18 cellular contexts compared by ENCODE assay signal in the genomic region with DNA sequence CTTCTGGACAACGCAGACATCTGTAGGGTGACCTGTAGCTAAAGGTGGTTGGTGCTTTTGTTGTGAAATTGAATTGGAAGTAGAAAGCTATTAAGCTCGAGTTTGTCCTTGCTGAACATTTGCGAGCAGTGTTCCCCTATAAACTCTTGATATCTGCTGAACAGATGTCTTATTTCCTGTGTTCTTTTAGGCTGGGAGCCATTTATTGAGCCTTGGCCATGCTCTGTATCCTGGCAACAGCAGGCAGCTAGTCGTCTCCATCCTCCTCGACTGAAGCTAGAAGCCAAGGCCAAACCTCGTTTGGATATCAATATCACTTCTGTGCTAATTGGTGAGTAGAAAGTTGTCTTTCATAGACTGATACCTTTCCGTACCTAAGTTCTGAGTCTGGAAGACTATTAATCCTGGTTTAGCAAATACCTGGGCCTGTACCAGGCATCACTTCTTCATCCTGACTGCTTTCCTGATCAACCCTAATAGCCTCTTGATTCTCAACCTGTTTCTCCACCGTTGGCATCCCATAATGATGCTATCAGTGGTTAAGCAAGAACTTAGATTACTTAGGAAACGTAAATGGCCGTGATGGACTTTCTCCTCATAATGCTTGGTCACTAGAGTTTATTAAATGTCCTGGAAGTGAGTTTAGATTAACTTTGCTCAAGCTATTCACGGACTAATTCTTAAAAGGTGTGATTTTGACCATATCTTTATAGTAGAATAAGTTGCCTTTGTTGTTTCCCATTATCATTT.
"Had no signal": no experiment of that assay in that cellular context is flagged by ENCODE, and none has a peak within 500 bp of the region (broad histone marks: within the 10 kb centered on the region; RNA-seq: fewer than 3 reads in every experiment).

No MANE protein-coding gene starts in this region.

- H3K27ac Mint-ChIP-seq: activated naive CD8-positive, alpha-beta T cell had no signal

- H3K4me1 ChIP-seq: prostate gland, spleen had no signal

- H3K27me3 ChIP-seq: dorsolateral prefrontal cortex, gastroesophageal sphincter, hepatocyte, spleen, upper lobe of right lung had no signal

- H3K9me3 Mint-ChIP-seq: naive thymus-derived CD8-positive, alpha-beta T cell had no signal

- H3K36me3 ChIP-seq: prostate gland had no signal

- H3K27me3 Mint-ChIP-seq: activated naive CD8-positive, alpha-beta T cell; naive thymus-derived CD8-positive, alpha-beta T cell had no signal

- H3K9me3 ChIP-seq: gastroesophageal sphincter, mucosa of descending colon, prostate gland, spleen, upper lobe of right lung had no signal

- H3K4me3 ChIP-seq: dorsolateral prefrontal cortex, gastroesophageal sphincter, hepatocyte, mucosa of descending colon, prostate gland, spleen, upper lobe of right lung had no signal

- DNase-seq: activated CD4-positive, alpha-beta T cell treated with anti-CD3 and anti-CD28 coated beads, Interleukin-2, amount 50 U/mL, for 4 hours; activated T-cell treated with anti-CD3 and anti-CD28 coated beads, Interleukin-2, amount 50 U/mL, for 1 hour; amygdala; dorsolateral prefrontal cortex; kidney glomerular epithelial cell; mucosa of descending colon; naive thymus-derived CD8-positive, alpha-beta T cell; nucleus accumbens; spleen; stimulated activated CD4-positive, alpha-beta T cell treated with anti-CD3 and anti-CD28 coated beads, Interleukin-1b, Interleukin-23, amount 100 ng/mL, for 48 hours; stimulated activated naive CD4-positive, alpha-beta T cell; upper lobe of right lung had no signal

- H3K4me3 Mint-ChIP-seq: activated naive CD8-positive, alpha-beta T cell; naive thymus-derived CD8-positive, alpha-beta T cell had no signal

- H3K27ac ChIP-seq: dorsolateral prefrontal cortex, gastroesophageal sphincter, hepatocyte, prostate gland, spleen, upper lobe of right lung had no signal

- H3K4me1 Mint-ChIP-seq: naive thymus-derived CD8-positive, alpha-beta T cell had no signal

- ATAC-seq: activated CD4-positive, CD25-positive, alpha-beta regulatory T cell treated with anti-CD3 and anti-CD28 coated beads, Interleukin-2, amount 50 U/mL, for 24 hours; gastroesophageal sphincter; mucosa of descending colon; naive thymus-derived CD8-positive, alpha-beta T cell; sciatic nerve; upper lobe of right lung had no signal
